1 cellular context compared by ENCODE assay signal in genomic region chr4:163201358-163201757, GRCh38.
TF ChIP-seq lines count a peak whose summit lies in the region.

No MANE protein-coding gene starts in this region.

TF ChIP-seq in K562, 482 proteins besides CTCF, POLR2A, EP300 and RAD21 (continued from another document and continues in another):
- TF ChIP-seq TSHZ1 (CRISPR knock-in tag; IDR thresholded peaks at IDR 0.05), result no peak
- no peak for TF ChIP-seq MEIS2 (IDR thresholded peaks at IDR 0.05; ENCODE audit: partially characterized antibody)
- no peak for TF ChIP-seq HINFP (tag; conservative IDR thresholded peaks at IDR 0.05; ENCODE audit: low read depth)
- no peak for TF ChIP-seq PPARD (CRISPR knock-in tag; IDR thresholded peaks at IDR 0.05)
- TF ChIP-seq STAT5A (IDR thresholded peaks at IDR 0.05; ENCODE audit: borderline replicate concordance, low read length), result peak; percentile 34; the same call in 1 of the 2 replicates
- no peak for TF ChIP-seq BHLHE40 (IDR thresholded peaks at IDR 0.05; ENCODE audit: low read length)
- no peak for TF ChIP-seq GTF3C2 (IDR thresholded peaks at IDR 0.05; ENCODE audit: borderline replicate concordance, extremely low read depth, insufficient read length)
- TF ChIP-seq DLX4 (CRISPR knock-in tag; IDR thresholded peaks at IDR 0.05), result no peak
- no peak for TF ChIP-seq NFIX (CRISPR knock-in tag; IDR thresholded peaks at IDR 0.05; ENCODE audit: low read depth)
- TF ChIP-seq POLR2B (IDR thresholded peaks at IDR 0.05; ENCODE audit: low read depth, partially characterized antibody), result no peak
- no peak for TF ChIP-seq ZNF282 (CRISPR knock-in tag; IDR thresholded peaks at IDR 0.05)
- no peak for TF ChIP-seq ATF6 (CRISPR knock-in tag; IDR thresholded peaks at IDR 0.05)
- no peak for TF ChIP-seq SMAD1 (IDR thresholded peaks at IDR 0.05; ENCODE audit: low read depth, low read length, partially characterized antibody)
- TF ChIP-seq ZNF347 (CRISPR knock-in tag; IDR thresholded peaks at IDR 0.05; ENCODE audit: low read depth), result no peak
- TF ChIP-seq ZKSCAN3 (CRISPR knock-in tag; IDR thresholded peaks at IDR 0.05), result no peak
- no peak for TF ChIP-seq CXXC5 (CRISPR knock-in tag; IDR thresholded peaks at IDR 0.05)
- no peak for TF ChIP-seq HMGXB4 (CRISPR knock-in tag; IDR thresholded peaks at IDR 0.05)
- TF ChIP-seq ZC3H11A (IDR thresholded peaks at IDR 0.05; ENCODE audit: low read depth, low read length), result no peak
- TF ChIP-seq GTF2A2 (tag; IDR thresholded peaks at IDR 0.05), result no peak
- TF ChIP-seq XRCC5 (IDR thresholded peaks at IDR 0.05; ENCODE audit: low read depth, low read length), result no peak
- no peak for TF ChIP-seq ERF (CRISPR knock-in tag; IDR thresholded peaks at IDR 0.05)
- TF ChIP-seq SIRT6 (IDR thresholded peaks at IDR 0.05; ENCODE audit: low read depth, low read length), result no peak
- peak; percentile 72 for TF ChIP-seq KLF16 (IDR thresholded peaks at IDR 0.05)
- TF ChIP-seq BACH1 (tag; IDR thresholded peaks at IDR 0.05), result no peak
- no peak for TF ChIP-seq MLLT1 (IDR thresholded peaks at IDR 0.05)
- TF ChIP-seq ZNF778 (CRISPR knock-in tag; IDR thresholded peaks at IDR 0.05), result no peak
- TF ChIP-seq MGA (IDR thresholded peaks at IDR 0.05), result no peak
- TF ChIP-seq E2F6 (IDR thresholded peaks at IDR 0.05; ENCODE audit: borderline replicate concordance in 1 of 2, extremely low read depth in 1 of 2, insufficient read depth in 1 of 2, insufficient read length in 1 of 2, low read depth in 1 of 2, low read length in 1 of 2, poor library complexity in 1 of 2, severe bottlenecking in 1 of 2), result no peak
